8 cellular contexts compared by ENCODE assay signal in the genomic region with DNA sequence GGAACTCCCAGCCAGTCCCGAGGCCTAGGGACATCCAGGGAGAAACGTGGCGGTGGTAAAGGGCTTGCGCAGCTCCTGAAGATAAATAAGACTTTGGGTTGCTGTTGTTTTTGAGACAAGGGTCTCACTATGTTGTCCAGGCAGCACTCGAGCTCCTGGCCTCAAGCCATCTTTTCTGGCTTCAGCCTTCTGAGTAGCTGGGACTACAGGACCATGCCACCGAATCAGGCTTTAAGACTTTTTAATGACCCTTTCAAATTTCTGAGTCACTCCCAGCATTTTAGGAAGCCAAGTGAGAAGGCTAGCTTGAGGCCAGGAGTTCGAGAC.
DNase-seq lines count a peak whose midpoint lies in the region; TF ChIP-seq lines count a peak whose summit lies in the region.

No MANE protein-coding gene starts in this region.

- no peaks in the 10 kb centered on the region for H3K36me3 ChIP-seq in SK-N-MC (ENCODE audit: insufficient read depth, low read length)

- H3K9me3 ChIP-seq in SK-N-MC (ENCODE audit: low read depth, low read length) = no peaks in the 10 kb centered on the region

- TF ChIP-seq CTCF in GM12864 (IDR thresholded peaks at IDR 0.05; ENCODE audit: low read depth, low read length, missing control alignments) (no peak), fibroblast of pulmonary artery (IDR thresholded peaks at IDR 0.05; ENCODE audit: low read length, missing control alignments) (no peak), retinal pigment epithelial cell (conservative IDR thresholded peaks at IDR 0.05; ENCODE audit: low read depth, low read length) (no peak), GM10266 (IDR thresholded peaks at IDR 0.05; ENCODE audit: control insufficient read depth, insufficient read depth, low read depth, missing control alignments) (no peak)

- H3K27ac ChIP-seq in SK-N-MC = no peak overlapping the region

- peak overlapping the region; percentile 76 for H3K4me3 ChIP-seq in GM12864 (ENCODE audit: low read depth, low read length)
- peak overlapping the region; percentile 91 for H3K4me3 ChIP-seq in SK-N-MC
- H3K4me3 ChIP-seq in fibroblast of pulmonary artery (replicated peaks; ENCODE audit: low read depth, low read length) = peak overlapping the region; percentile 63
- peak overlapping the region; percentile 68 for H3K4me3 ChIP-seq in retinal pigment epithelial cell (ENCODE audit: low read length)

- no peak overlapping the region for H3K9ac ChIP-seq in SK-N-MC (ENCODE audit: insufficient read length)

- DNase-seq in GM12864 (ENCODE audit: low read depth) = no peak
- DNase-seq in SK-N-MC (ENCODE audit: low read depth, low spot score) = no peak
- no peak for DNase-seq in fibroblast of pulmonary artery (ENCODE audit: low read depth)
- no peak for DNase-seq in retinal pigment epithelial cell (ENCODE audit: low read depth)
- DNase-seq in NK-92 treated with Interleukin-12 subunit alpha and Interleukin-12 subunit beta, amount 100 ng/mL, for 24 hours (lab: John Stamatoyannopoulos, UW) = no peak
- no peak for DNase-seq in RPMI8226
- no peak for DNase-seq in HuH-7 (ENCODE audit: low spot score)
- DNase-seq in GM10266 (ENCODE audit: extremely low spot score) = no peak
